Comparison of ENCODE assay signal across 20 cellular contexts in the genomic region with DNA sequence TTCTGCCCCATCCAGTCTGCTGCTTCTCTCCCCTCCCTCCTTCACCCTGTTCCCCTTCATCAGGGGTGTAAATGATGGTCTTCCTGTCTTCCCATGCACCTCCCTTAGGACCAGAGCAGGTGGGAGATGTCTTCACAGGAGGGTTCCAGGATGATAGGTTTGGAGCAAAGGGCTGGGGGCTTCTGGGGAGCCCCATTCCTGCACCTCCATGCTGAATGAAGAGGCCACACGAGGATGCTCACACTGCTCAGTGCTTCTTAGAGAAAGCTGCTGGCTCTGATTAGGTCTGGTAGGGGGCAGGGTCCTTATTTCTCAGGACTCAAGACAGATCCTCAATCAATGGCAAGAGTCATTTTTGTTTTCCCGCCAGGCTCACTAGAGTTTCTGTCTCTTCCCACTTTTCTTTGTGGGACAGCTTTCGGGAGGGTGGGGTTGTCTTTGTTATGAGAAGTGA. TPM values are rescaled to one million over a fixed set of nuclear protein-coding genes. Genes with fewer than 3 reads are reported as not detected.
DNase-seq lines count a peak whose midpoint lies in the region; ATAC-seq, FAIRE-seq and TF ChIP-seq lines count a peak whose summit lies in the region.
"Had no signal": no experiment of that assay in that cellular context is flagged by ENCODE, and none has a peak within 500 bp of the region (broad histone marks: within the 10 kb centered on the region; RNA-seq: fewer than 3 reads in every experiment).

No MANE protein-coding gene starts in this region.

- no peak for TF ChIP-seq EP300 in upper lobe of left lung (IDR thresholded peaks at IDR 0.05)

- POLR2A ChIA-PET in T-cell (lab: Charles Lee): no interaction called here

- TF ChIP-seq POLR2A in upper lobe of left lung (IDR thresholded peaks at IDR 0.05): no peak

- no peak for TF ChIP-seq CTCF in kidney (IDR thresholded peaks at IDR 0.05; ENCODE audit: borderline replicate concordance, extremely low read depth, insufficient read depth)
- no peak for TF ChIP-seq CTCF in upper lobe of left lung (IDR thresholded peaks at IDR 0.05)

- peaks cover 100% of the 10 kb centered on the region for H3K4me1 Mint-ChIP-seq in activated naive CD8-positive, alpha-beta T cell (ENCODE audit: low read depth)
- H3K4me1 Mint-ChIP-seq in activated naive CD8-positive, alpha-beta T cell treated with anti-CD3 and anti-CD28 coated beads, Interleukin-2, amount 50 U/mL, for 24 hours: peaks cover 98% of the 10 kb centered on the region
- H3K4me1 Mint-ChIP-seq in T-cell: peaks cover 99 to 100% (median 100%) of the 10 kb centered on the region in 3 donors

- FAIRE-seq in kidney (lab: Jason Lieb, UNC): no peak

- no peak overlapping the region for H3K27ac ChIP-seq in kidney (ENCODE audit: low read depth in 2 of 2, low read length in 2 of 2)
- H3K27ac ChIP-seq in upper lobe of left lung: peak overlapping the region in 3 of 4 donors; percentile 16 to 88 (median 84)
- H3K27ac ChIP-seq: vagina had no signal

- peak overlapping the region; percentile 74 for H3K27ac Mint-ChIP-seq in activated naive CD8-positive, alpha-beta T cell
- H3K27ac Mint-ChIP-seq in activated naive CD8-positive, alpha-beta T cell treated with anti-CD3 and anti-CD28 coated beads, Interleukin-2, amount 50 U/mL, for 24 hours: no peak overlapping the region
- peak overlapping the region; percentile 92 to 97 for H3K27ac Mint-ChIP-seq in T-cell

- DNase-seq in activated naive CD8-positive, alpha-beta T cell treated with anti-CD3 and anti-CD28 coated beads, Interleukin-2, amount 50 U/mL, for 24 hours: no peak
- DNase-seq in T-cell (no peak), kidney (peak; percentile 17), upper lobe of left lung (no peak), NCI-H2171 treated with DMSO at 0.1 percent for 48 hours (lab: John Stamatoyannopoulos, UW) (no peak), NCI-H510A treated with DMSO at 0.1 percent for 48 hours (lab: John Stamatoyannopoulos, UW) (no peak)
- DNase-seq: activated CD4-positive, alpha-beta T cell treated with anti-CD3 and anti-CD28 coated beads for 1 hour; COR-L47; dorsolateral prefrontal cortex; erythroblast; NCI-H1417 treated with DMSO at 0.1 percent for 48 hours; OCI-M1; SIG-M5; stomach; T-helper 9 cell had no signal

- H3K36me3 ChIP-seq in kidney (ENCODE audit: control insufficient read depth in 1 of 2, insufficient read depth in 2 of 2, low read length in 2 of 2): no peaks in the 10 kb centered on the region
- H3K36me3 ChIP-seq in upper lobe of left lung: no peaks in the 10 kb centered on the region
- H3K36me3 ChIP-seq: gastroesophageal sphincter, stomach, vagina had no signal

- H3K4me3 Mint-ChIP-seq in activated naive CD8-positive, alpha-beta T cell: no peak overlapping the region
- no peak overlapping the region for H3K4me3 Mint-ChIP-seq in activated naive CD8-positive, alpha-beta T cell treated with anti-CD3 and anti-CD28 coated beads, Interleukin-2, amount 50 U/mL, for 24 hours
- peak overlapping the region in 1 of 3 donors; percentile 88 for H3K4me3 Mint-ChIP-seq in T-cell

- no peak for ATAC-seq in activated naive CD8-positive, alpha-beta T cell treated with anti-CD3 and anti-CD28 coated beads, Interleukin-2, amount 50 U/mL, for 24 hours
- ATAC-seq in T-cell (replicated peaks in 1 of 4) (no peak), upper lobe of left lung (ENCODE audit: low FRiP score in 2 of 2) (no peak), GM21367 (IDR thresholded peaks at IDR 0.05; ENCODE audit: unreplicated experiment) (no peak)
- ATAC-seq: right cardiac atrium had no signal

- H3K27me3 Mint-ChIP-seq in activated naive CD8-positive, alpha-beta T cell: no peaks in the 10 kb centered on the region
- H3K27me3 Mint-ChIP-seq in activated naive CD8-positive, alpha-beta T cell treated with anti-CD3 and anti-CD28 coated beads, Interleukin-2, amount 50 U/mL, for 24 hours: no peaks in the 10 kb centered on the region
- no peaks in the 10 kb centered on the region for H3K27me3 Mint-ChIP-seq in T-cell

- intact Hi-C loops in kidney (cut with DNase I): no loop called here

- H3K27me3 ChIP-seq in upper lobe of left lung: no peaks in the 10 kb centered on the region
- H3K27me3 ChIP-seq: dorsolateral prefrontal cortex, gastroesophageal sphincter, stomach, vagina had no signal

- no peaks in the 10 kb centered on the region for H3K9me3 Mint-ChIP-seq in activated naive CD8-positive, alpha-beta T cell (ENCODE audit: low read depth)
- no peaks in the 10 kb centered on the region for H3K9me3 Mint-ChIP-seq in activated naive CD8-positive, alpha-beta T cell treated with anti-CD3 and anti-CD28 coated beads, Interleukin-2, amount 50 U/mL, for 24 hours
- no peaks in the 10 kb centered on the region for H3K9me3 Mint-ChIP-seq in T-cell

- no peak overlapping the region for H3K4me3 ChIP-seq in kidney (ENCODE audit: low read length in 2 of 2)
- no peak overlapping the region for H3K4me3 ChIP-seq in upper lobe of left lung
- H3K4me3 ChIP-seq: dorsolateral prefrontal cortex, gastroesophageal sphincter, stomach, vagina had no signal

- H3K9me3 ChIP-seq in kidney (ENCODE audit: control insufficient read depth in 1 of 2, low read length in 2 of 2) (no peaks in the 10 kb centered on the region), upper lobe of left lung (no peaks in the 10 kb centered on the region)
- H3K9me3 ChIP-seq: gastroesophageal sphincter, stomach, vagina had no signal

- no peak overlapping the region for H3K9ac ChIP-seq in kidney (ENCODE audit: low read length in 2 of 2)

- H3K4me1 ChIP-seq in kidney (ENCODE audit: control insufficient read depth in 1 of 2, insufficient read depth in 1 of 2, low read depth in 1 of 2, low read length in 2 of 2) (peaks cover 65 to 79% of the 10 kb centered on the region in 2 donors), upper lobe of left lung (peaks cover 98 to 100% (median 100%) of the 10 kb centered on the region in 4 donors)

- 86 to 87% methylated on average over 2 to 3 of the region's 3 CpGs for WGBS in upper lobe of left lung, 2 donors

- no peaks in the 10 kb centered on the region for H3K36me3 Mint-ChIP-seq in activated naive CD8-positive, alpha-beta T cell
- H3K36me3 Mint-ChIP-seq in activated naive CD8-positive, alpha-beta T cell treated with anti-CD3 and anti-CD28 coated beads, Interleukin-2, amount 50 U/mL, for 24 hours (ENCODE audit: low read depth): peaks cover 4% of the 10 kb centered on the region
- H3K36me3 Mint-ChIP-seq in T-cell: peaks cover 3% of the 10 kb centered on the region

- CTCF ChIA-PET in T-cell (lab: Charles Lee): no interaction called here

RNA-seq across cellular contexts. Expression of a gene that starts 41.1 kb away (rescaled TPM):
- 100 to 1,000 TPM in 1 of 5 donors, 10 to 100 TPM in 4; 74.6 to 103 (median 85.5) TPM for total RNA-seq in T-cell
- 97.7 TPM for total RNA-seq in kidney
- 45.0 TPM for polyA plus RNA-seq in kidney (ENCODE audit: insufficient read depth, low read depth, low replicate concordance)
- 100 to 1,000 TPM in 1 of 6 donors, 10 to 100 TPM in 5; 47.1 to 105 (median 68.6) TPM for total RNA-seq in upper lobe of left lung

Comparison
In these comparisons a context has a peak if more than half of its experiments do, and no peak if none do; other contexts are left out.
1. H3K27ac ChIP-seq: peak in upper lobe of left lung (3 of 4); none in kidney (0 of 2).